22 cellular contexts compared by ENCODE assay signal in genomic region chr2:177688844-177689243, GRCh38.
DNase-seq lines count a peak whose midpoint lies in the region; ATAC-seq, FAIRE-seq and TF ChIP-seq lines count a peak whose summit lies in the region.
"Had no signal": no experiment of that assay in that cellular context is flagged by ENCODE, and none has a peak within 500 bp of the region (broad histone marks: within the 10 kb centered on the region; RNA-seq: fewer than 3 reads in every experiment).

No MANE protein-coding gene starts in this region.

- H3K27ac Mint-ChIP-seq in mesothelial cell of epicardium, result peak overlapping the region; percentile 37
- no peak overlapping the region for H3K27ac Mint-ChIP-seq in stimulated activated effector memory CD8-positive, alpha-beta T cell treated with anti-CD3 and anti-CD28 coated beads, Interleukin-12 subunit alpha, Interleukin-12 subunit beta, amount 100 ng/mL, for 72 hours
- H3K27ac Mint-ChIP-seq: CD4-positive, CD25-positive, alpha-beta regulatory T cell; CD8-positive, alpha-beta T cell; GM23338; H9 had no signal

- DNase-seq in HepG2 (ENCODE audit: low spot score), result no peak
- no peak for DNase-seq in right lobe of liver
- no peak for DNase-seq in mesothelial cell of epicardium (ENCODE audit: low spot score in 2 of 2, unreplicated experiment in 2 of 2)
- no peak for DNase-seq in kidney tubule cell (ENCODE audit: low spot score)
- no peak for DNase-seq in activated CD4-positive, alpha-beta T cell treated with anti-CD3 and anti-CD28 coated beads, Interleukin-2, amount 50 U/mL, for 48 hours
- DNase-seq in stimulated activated effector memory CD8-positive, alpha-beta T cell treated with anti-CD3 and anti-CD28 coated beads, Interleukin-12 subunit alpha, Interleukin-12 subunit beta, amount 100 ng/mL, for 72 hours (ENCODE audit: low spot score in 2 of 2), result no peak
- DNase-seq: ACHN; C1 segment of cervical spinal cord; Caco-2; CD4-positive, CD25-positive, alpha-beta regulatory T cell; CD8-positive, alpha-beta T cell; DMS153; EL; GF-D8; H9 had no signal

- FAIRE-seq in HepG2 (lab: Jason Lieb, UNC), result no peak
- FAIRE-seq: A204.1, GM12891, GM18507 had no signal

- POLR2A ChIA-PET in HepG2 (lab: Yijun Ruan, JAX), result no interaction called here

- 87% methylated on average over 5 of the region's 5 CpGs for WGBS in HepG2 (ENCODE audit: low lambda C conversion rate)
- WGBS in right lobe of liver (ENCODE audit: insufficient coverage, low coverage, low lambda C conversion rate, missing lambda C conversion rate), result 90% methylated on average over 5 of the region's 5 CpGs

- TF ChIP-seq CTCF in HepG2 (CRISPR knock-in tag; IDR thresholded peaks at IDR 0.05), result no peak
- TF ChIP-seq CTCF in right lobe of liver (IDR thresholded peaks at IDR 0.05), result no peak
- TF ChIP-seq CTCF in mesothelial cell of epicardium (IDR thresholded peaks at IDR 0.05; ENCODE audit: unreplicated experiment), result no peak

- no TSS peak for BruUV-seq in HepG2 (replicated peaks; lab: Mats Ljungman, UMichigan)

- H3K27ac ChIP-seq in HepG2 (ENCODE audit: extremely low read length, insufficient read depth, low read length) (no peak overlapping the region), right lobe of liver (no peak overlapping the region), KOPT-K1 (ENCODE audit: low read depth, low read length, poor library complexity, severe bottlenecking) (peak overlapping the region; percentile 32)
- H3K27ac ChIP-seq: 22Rv1 had no signal

- H3K36me3 ChIP-seq in HepG2 (replicated peaks in 1 of 2; ENCODE audit: control insufficient read depth in 1 of 2, insufficient read depth in 2 of 2, low read length in 2 of 2) (no peaks in the 10 kb centered on the region), right lobe of liver (no peaks in the 10 kb centered on the region), KOPT-K1 (ENCODE audit: insufficient read depth, low read length) (no peaks in the 10 kb centered on the region)

- CTCF ChIA-PET in HepG2 (lab: Yijun Ruan, JAX; ENCODE audit: low intra/inter-chr PET ratio, low total read pairs), result no interaction called here

- no peak overlapping the region for H3K4me3 ChIP-seq in HepG2 (replicated peaks in 1 of 3; ENCODE audit: insufficient read depth in 1 of 3, low read depth in 2 of 3, low read length in 3 of 3)
- H3K4me3 ChIP-seq in right lobe of liver, result no peak overlapping the region
- H3K4me3 ChIP-seq: GM23338 had no signal

- no peak overlapping the region for H3K4me2 ChIP-seq in HepG2 (ENCODE audit: low read depth, low read length)
- H3K4me2 ChIP-seq: GM23338 had no signal

- H4K20me1 ChIP-seq in HepG2 (ENCODE audit: insufficient read depth, low read length), result no peaks in the 10 kb centered on the region

- H3K27me3 ChIP-seq in HepG2 (ENCODE audit: control insufficient read depth in 1 of 2, insufficient read depth in 2 of 2, low read length in 2 of 2), result no peaks in the 10 kb centered on the region
- no peaks in the 10 kb centered on the region for H3K27me3 ChIP-seq in right lobe of liver

- in situ Hi-C loops in HepG2 (cut with HindIII; ENCODE audit: extremely low pct_ligation_motif_present, low pct_unique_long_range_greater_than_20kb), result no loop called here

- intact Hi-C loops in HepG2 (cut with micrococcal nuclease; ENCODE audit: unreplicated experiment) (no loop called here), right lobe of liver (cut with DNase I) (no loop called here)

- ATAC-seq in HepG2, result no peak
- no peak for ATAC-seq in right lobe of liver
- no peak for ATAC-seq in stimulated activated effector memory CD8-positive, alpha-beta T cell treated with anti-CD3 and anti-CD28 coated beads, Interleukin-12 subunit alpha, Interleukin-12 subunit beta, amount 100 ng/mL, for 72 hours
- ATAC-seq: CD8-positive, alpha-beta T cell; HCT116 had no signal

- TF ChIP-seq EP300 in HepG2 (IDR thresholded peaks at IDR 0.05; ENCODE audit: low read depth in 2 of 2, low read length in 2 of 2) (no peak), HepG2 (CRISPR knock-in tag; IDR thresholded peaks at IDR 0.05; ENCODE audit: borderline replicate concordance) (no peak)

- H3K36me3 Mint-ChIP-seq in mesothelial cell of epicardium, result peaks cover 3% of the 10 kb centered on the region
- H3K36me3 Mint-ChIP-seq in stimulated activated effector memory CD8-positive, alpha-beta T cell treated with anti-CD3 and anti-CD28 coated beads, Interleukin-12 subunit alpha, Interleukin-12 subunit beta, amount 100 ng/mL, for 72 hours, result no peaks in the 10 kb centered on the region
- H3K36me3 Mint-ChIP-seq: CD4-positive, CD25-positive, alpha-beta regulatory T cell; CD8-positive, alpha-beta T cell had no signal

- H3K27me3 Mint-ChIP-seq in mesothelial cell of epicardium (ENCODE audit: low read depth), result no peaks in the 10 kb centered on the region

- no peak overlapping the region for H3K9ac ChIP-seq in HepG2 (ENCODE audit: insufficient read depth, low read depth, low read length)

- H2AFZ ChIP-seq in HepG2 (ENCODE audit: low read length), result no peak overlapping the region
- H2AFZ ChIP-seq: GM23338 had no signal

- no peak for TF ChIP-seq RAD21 in HepG2 (CRISPR knock-in tag; IDR thresholded peaks at IDR 0.05)

- H3K9me3 ChIP-seq in HepG2 (ENCODE audit: low read length) (no peaks in the 10 kb centered on the region), right lobe of liver (no peaks in the 10 kb centered on the region), KOPT-K1 (ENCODE audit: insufficient read depth, low read length, poor library complexity, severe bottlenecking) (no peaks in the 10 kb centered on the region)
- H3K9me3 ChIP-seq: Caco-2 had no signal

- H3K79me2 ChIP-seq in HepG2 (ENCODE audit: insufficient read depth, low read length), result no peaks in the 10 kb centered on the region

- H3K4me1 Mint-ChIP-seq in mesothelial cell of epicardium, result peaks cover 45% of the 10 kb centered on the region
- H3K4me1 Mint-ChIP-seq in stimulated activated effector memory CD8-positive, alpha-beta T cell treated with anti-CD3 and anti-CD28 coated beads, Interleukin-12 subunit alpha, Interleukin-12 subunit beta, amount 100 ng/mL, for 72 hours, result no peaks in the 10 kb centered on the region
- H3K4me1 Mint-ChIP-seq: CD4-positive, CD25-positive, alpha-beta regulatory T cell had no signal

- H3K4me3 Mint-ChIP-seq in mesothelial cell of epicardium, result no peak overlapping the region
- H3K4me3 Mint-ChIP-seq in stimulated activated effector memory CD8-positive, alpha-beta T cell treated with anti-CD3 and anti-CD28 coated beads, Interleukin-12 subunit alpha, Interleukin-12 subunit beta, amount 100 ng/mL, for 72 hours, result no peak overlapping the region
- H3K4me3 Mint-ChIP-seq: CD4-positive, CD25-positive, alpha-beta regulatory T cell; CD8-positive, alpha-beta T cell; GM23338; H9 had no signal

- peaks cover 39% of the 10 kb centered on the region for H3K4me1 ChIP-seq in HepG2 (ENCODE audit: insufficient read depth, low read length)
- peaks cover 0 to 23% (median 2%) of the 10 kb centered on the region in 4 donors for H3K4me1 ChIP-seq in right lobe of liver

- TF ChIP-seq POLR2A in HepG2 (IDR thresholded peaks at IDR 0.05; ENCODE audit: insufficient read depth in 1 of 2, low read depth in 2 of 2, low read length in 2 of 2) (no peak), right lobe of liver (IDR thresholded peaks at IDR 0.05) (no peak)

- no peaks in the 10 kb centered on the region for H3K9me3 Mint-ChIP-seq in mesothelial cell of epicardium
- H3K9me3 Mint-ChIP-seq in stimulated activated effector memory CD8-positive, alpha-beta T cell treated with anti-CD3 and anti-CD28 coated beads, Interleukin-12 subunit alpha, Interleukin-12 subunit beta, amount 100 ng/mL, for 72 hours, result no peaks in the 10 kb centered on the region
- H3K9me3 Mint-ChIP-seq: CD4-positive, CD25-positive, alpha-beta regulatory T cell; CD8-positive, alpha-beta T cell; GM23338; H9 had no signal

TF ChIP-seq in HepG2, 621 proteins besides CTCF, POLR2A, EP300 and RAD21:
- peak; percentile 84 to 88 for TF ChIP-seq MAFK (conservative IDR thresholded peaks at IDR 0.05 in 1 of 2, IDR thresholded peaks at IDR 0.05 in 1 of 2; ENCODE audit: low read length in 2 of 2)
- TF ChIP-seq ZFP41 (CRISPR knock-in tag; IDR thresholded peaks at IDR 0.05; ENCODE audit: borderline replicate concordance), result no peak
- TF ChIP-seq MAFF (IDR thresholded peaks at IDR 0.05; ENCODE audit: low read depth, low read length), result peak; percentile 79
